10 cellular contexts compared by ENCODE assay signal in genomic region chr5:89308606-89309040, GRCh38.
A peak's percentile ranks its signal among the peaks of the same experiment; 100 is the strongest.
DNase-seq lines count a peak whose midpoint lies in the region; ATAC-seq, FAIRE-seq and TF ChIP-seq lines count a peak whose summit lies in the region.
"Had no signal": no experiment of that assay in that cellular context is flagged by ENCODE, and none has a peak within 500 bp of the region (broad histone marks: within the 10 kb centered on the region; RNA-seq: fewer than 3 reads in every experiment).

No MANE protein-coding gene starts in this region.

- no peak overlapping the region for H3K4me3 ChIP-seq in coronary artery
- no peak overlapping the region for H3K4me3 ChIP-seq in A673 (ENCODE audit: low read depth, low read length, poor library complexity, severe bottlenecking)

- DNase-seq in GM12892 (ENCODE audit: insufficient read length) (no peak), iPS-NIHi7 (ENCODE audit: extremely low spot score) (no peak), coronary artery (ENCODE audit: low spot score) (no peak), A673 (ENCODE audit: low spot score) (no peak), frontal cortex (ENCODE audit: low spot score in 2 of 2) (no peak)
- DNase-seq: dermis blood vessel endothelial cell, NCI-H226 had no signal

- CTCF ChIA-PET in A673 (lab: Charles Lee) = no interaction called here

- no peaks in the 10 kb centered on the region for H3K4me1 ChIP-seq in A673 (ENCODE audit: insufficient read depth, low read length, poor library complexity, severe bottlenecking)

- TF ChIP-seq CTCF in coronary artery (IDR thresholded peaks at IDR 0.05) (no peak), A673 (conservative IDR thresholded peaks at IDR 0.05; ENCODE audit: low read depth, low read length) (no peak)

- TF ChIP-seq POLR2A in GM12892 (IDR thresholded peaks at IDR 0.05; ENCODE audit: low read depth, low read length) = no peak; the same call in 1 of the 2 replicates

- peak; percentile 98 for FAIRE-seq in GM12892 (lab: Jason Lieb, UNC)
- FAIRE-seq in frontal cortex (lab: Jason Lieb, UNC) = no peak

- H3K27me3 ChIP-seq in A673 (replicated peaks; ENCODE audit: insufficient read depth, low read depth, low read length, poor library complexity) = no peaks in the 10 kb centered on the region

- H3K36me3 ChIP-seq in A673 (ENCODE audit: insufficient read depth, low read length, poor library complexity, severe bottlenecking) = no peaks in the 10 kb centered on the region

- no peaks in the 10 kb centered on the region for H3K9me3 ChIP-seq in A673 (ENCODE audit: low read depth, low read length, poor library complexity, severe bottlenecking)

- no peak overlapping the region for H3K27ac ChIP-seq in coronary artery
- no peak overlapping the region for H3K27ac ChIP-seq in A673 (ENCODE audit: low read depth, low read length, poor library complexity, severe bottlenecking)

- POLR2A ChIA-PET in A673 (lab: Charles Lee; ENCODE audit: low non-redundant PET) = no interaction called here

- BruUV-seq in A673 (replicated peaks; lab: Mats Ljungman, UMichigan) = no TSS peak

- intact Hi-C loops in A673 (cut with micrococcal nuclease; ENCODE audit: unreplicated experiment) = no loop called here

- ATAC-seq in GM19452 (IDR thresholded peaks at IDR 0.05; ENCODE audit: unreplicated experiment) (peak; percentile 88), HG02852 (IDR thresholded peaks at IDR 0.05; ENCODE audit: unreplicated experiment) (peak; percentile 95), HG03521 (IDR thresholded peaks at IDR 0.05; ENCODE audit: unreplicated experiment) (peak; percentile 84)
